7 cellular contexts compared by ENCODE assay signal in the genomic region with DNA sequence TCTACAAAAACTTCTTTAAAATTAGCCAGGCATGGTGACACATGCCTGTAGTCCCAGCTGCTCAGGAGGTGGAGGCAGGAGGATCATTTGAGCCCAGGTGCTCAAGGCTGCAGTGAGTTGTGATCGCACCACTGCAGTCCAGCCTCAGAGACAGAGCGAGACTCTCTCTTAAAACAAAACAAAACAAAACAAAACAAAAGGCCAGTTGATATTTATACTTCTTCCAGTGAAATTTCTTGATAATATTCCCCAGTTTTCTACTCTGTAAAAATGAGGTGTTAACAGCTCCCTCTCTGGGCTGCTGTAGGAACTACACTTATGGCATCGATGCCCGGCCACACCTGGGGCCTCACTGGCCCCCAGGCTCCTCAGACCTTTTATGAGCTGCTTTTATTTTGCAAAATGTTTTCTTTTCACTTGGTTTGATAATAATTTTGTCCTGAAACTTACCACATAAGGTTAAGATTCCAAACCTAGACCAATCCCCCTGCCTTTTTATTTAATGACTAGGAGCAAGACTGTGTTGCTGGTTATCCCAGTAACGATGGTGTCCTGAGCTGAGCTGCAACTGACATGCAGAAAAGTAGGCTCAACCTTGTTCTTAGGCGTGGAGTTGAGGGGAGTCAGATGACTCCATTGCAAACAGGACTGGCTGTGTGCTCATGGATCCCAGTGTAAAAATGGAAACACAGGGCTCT. TPM values are rescaled to one million over a fixed set of nuclear protein-coding genes. Genes with fewer than 3 reads are reported as not detected.
A peak's percentile ranks its signal among the peaks of the same experiment; 100 is the strongest.
DNase-seq lines count a peak whose midpoint lies in the region; ATAC-seq and TF ChIP-seq lines count a peak whose summit lies in the region.

No MANE protein-coding gene starts in this region.

- CTCF ChIA-PET in activated CD4-positive, alpha-beta memory T cell treated with anti-CD3 and anti-CD28 coated beads, Interleukin-2, amount 10 ng/mL, durations not matched to agents 7 days and 5 days (lab: Charles Lee), result interaction anchor here (0.7 to 1.2 kb wide), 6 partner anchors 10 to 113 kb away, joined by 3 to 8 read pairs (median 3); no protein-coding TSS in a partner anchor

- no peaks in the 10 kb centered on the region for H3K27me3 Mint-ChIP-seq in activated CD4-positive, alpha-beta memory T cell treated with anti-CD3 and anti-CD28 coated beads, Interleukin-2, amount 10 ng/mL, durations not matched to agents 7 days and 5 days
- no peaks in the 10 kb centered on the region for H3K27me3 Mint-ChIP-seq in neural crest cell (ENCODE audit: low read depth)

- peak; percentile 63 for TF ChIP-seq CTCF in Loucy (conservative IDR thresholded peaks at IDR 0.05; ENCODE audit: low read length)
- TF ChIP-seq CTCF in neural crest cell (conservative IDR thresholded peaks at IDR 0.05), result peak; percentile 81

- no peaks in the 10 kb centered on the region for H3K9me2 ChIP-seq in Loucy (replicated peaks; ENCODE audit: low read depth, low read length)

- H3K79me2 ChIP-seq in Loucy (ENCODE audit: insufficient read depth, low read length), result peaks cover 4% of the 10 kb centered on the region; the same call in 1 of the 2 replicates

- H3K4me3 Mint-ChIP-seq in activated CD4-positive, alpha-beta memory T cell treated with anti-CD3 and anti-CD28 coated beads, Interleukin-2, amount 10 ng/mL, durations not matched to agents 7 days and 5 days, result no peak overlapping the region
- no peak overlapping the region for H3K4me3 Mint-ChIP-seq in neural crest cell

- DNase-seq in ELR (ENCODE audit: low read depth) (peak; percentile 62), neural crest cell (ENCODE audit: low read depth, low spot score) (peak; percentile 51), RKO (ENCODE audit: low spot score) (no peak)
- DNase-seq in activated CD4-positive, alpha-beta memory T cell treated with anti-CD3 and anti-CD28 coated beads, Interleukin-2, amount 10 ng/mL, durations not matched to agents 7 days and 5 days, result peak; percentile 48

- H3K9me3 ChIP-seq in Loucy (ENCODE audit: insufficient read depth, low read depth, low read length), result no peaks in the 10 kb centered on the region

- ATAC-seq in esophagus mucosa (peak; percentile 41), HG03432 (IDR thresholded peaks at IDR 0.05; ENCODE audit: unreplicated experiment) (no peak)

- H3K4me2 ChIP-seq in Loucy (ENCODE audit: low read depth, low read length, poor library complexity, severe bottlenecking), result no peak overlapping the region

- no peaks in the 10 kb centered on the region for H3K9me3 Mint-ChIP-seq in activated CD4-positive, alpha-beta memory T cell treated with anti-CD3 and anti-CD28 coated beads, Interleukin-2, amount 10 ng/mL, durations not matched to agents 7 days and 5 days
- H3K9me3 Mint-ChIP-seq in neural crest cell, result no peaks in the 10 kb centered on the region

- H3K27ac Mint-ChIP-seq in activated CD4-positive, alpha-beta memory T cell treated with anti-CD3 and anti-CD28 coated beads, Interleukin-2, amount 10 ng/mL, durations not matched to agents 7 days and 5 days, result peak overlapping the region; percentile 49
- H3K27ac Mint-ChIP-seq in neural crest cell (ENCODE audit: unreplicated experiment), result no peak overlapping the region

- POLR2A ChIA-PET in activated CD4-positive, alpha-beta memory T cell treated with anti-CD3 and anti-CD28 coated beads, Interleukin-2, amount 10 ng/mL, durations not matched to agents 7 days and 5 days (lab: Charles Lee), result interaction anchor here (0.9 kb wide), 1 partner anchor 59 kb away, joined by 3 read pairs; a partner anchor contains a TSS

- no peaks in the 10 kb centered on the region for H4K20me1 ChIP-seq in Loucy (ENCODE audit: insufficient read depth, low read length, poor library complexity, severe bottlenecking)

- H3K4me3 ChIP-seq in Loucy (ENCODE audit: low read length, poor library complexity, severe bottlenecking), result no peak overlapping the region

- no peak overlapping the region for H3K9ac ChIP-seq in Loucy (ENCODE audit: low read depth, low read length, poor library complexity, severe bottlenecking)

- peaks cover 4% of the 10 kb centered on the region; the same call in 1 of the 2 replicates for H3K36me3 ChIP-seq in Loucy (ENCODE audit: insufficient read depth, low read length)

- peaks cover 37% of the 10 kb centered on the region for H3K4me1 Mint-ChIP-seq in activated CD4-positive, alpha-beta memory T cell treated with anti-CD3 and anti-CD28 coated beads, Interleukin-2, amount 10 ng/mL, durations not matched to agents 7 days and 5 days
- H3K4me1 Mint-ChIP-seq in neural crest cell, result peaks cover 12% of the 10 kb centered on the region

- H3K4me1 ChIP-seq in Loucy (ENCODE audit: insufficient read depth, low read length, poor library complexity, severe bottlenecking), result peaks cover 4% of the 10 kb centered on the region

- H3K36me3 Mint-ChIP-seq in activated CD4-positive, alpha-beta memory T cell treated with anti-CD3 and anti-CD28 coated beads, Interleukin-2, amount 10 ng/mL, durations not matched to agents 7 days and 5 days (ENCODE audit: low read depth), result peaks cover 14% of the 10 kb centered on the region
- H3K36me3 Mint-ChIP-seq in neural crest cell (ENCODE audit: low read depth), result peaks cover 5% of the 10 kb centered on the region

- H3K27me3 ChIP-seq in Loucy (ENCODE audit: insufficient read depth, low read length, poor library complexity, severe bottlenecking), result no peaks in the 10 kb centered on the region

- H3F3A ChIP-seq in Loucy (ENCODE audit: low read depth), result no peaks in the 10 kb centered on the region

- no peak overlapping the region for H2AFZ ChIP-seq in Loucy (ENCODE audit: low read length)

RNA-seq across cellular contexts. Expression of a gene that starts 17.6 kb away (rescaled TPM):
- 10 to 100 TPM; 93.4 to 96.8 TPM for total RNA-seq in activated CD4-positive, alpha-beta memory T cell treated with anti-CD3 and anti-CD28 coated beads, Interleukin-2, amount 10 ng/mL, durations not matched to agents 7 days and 5 days
- total RNA-seq in esophagus mucosa (16.3 TPM), neural crest cell (111 and 113 TPM in 2 replicates)

RNA-seq across cellular contexts. Expression of a gene that starts 45.5 kb away (rescaled TPM):
- total RNA-seq in activated CD4-positive, alpha-beta memory T cell treated with anti-CD3 and anti-CD28 coated beads, Interleukin-2, amount 10 ng/mL, durations not matched to agents 7 days and 5 days, result 10 to 100 TPM; 44.9 to 48.9 TPM
- total RNA-seq in esophagus mucosa (79.3 TPM), neural crest cell (247 and 261 TPM in 2 replicates)

RNA-seq across cellular contexts. Expression of a gene that starts 47.7 kb away (rescaled TPM):
- total RNA-seq in activated CD4-positive, alpha-beta memory T cell treated with anti-CD3 and anti-CD28 coated beads, Interleukin-2, amount 10 ng/mL, durations not matched to agents 7 days and 5 days, result 10 to 100 TPM; 48.0 to 52.0 TPM
- total RNA-seq in esophagus mucosa (29.6 TPM), neural crest cell (35.0 and 38.0 TPM in 2 replicates)

RNA-seq across cellular contexts. Expression of a gene that starts 49.0 kb away (rescaled TPM):
- 10 to 100 TPM; 23.5 to 24.7 TPM for total RNA-seq in activated CD4-positive, alpha-beta memory T cell treated with anti-CD3 and anti-CD28 coated beads, Interleukin-2, amount 10 ng/mL, durations not matched to agents 7 days and 5 days
- 13.0 TPM for total RNA-seq in esophagus mucosa
- 36.5 and 37.0 TPM in 2 replicates for total RNA-seq in neural crest cell

RNA-seq across cellular contexts. Expression of a gene that starts 49.3 kb away (rescaled TPM):
- total RNA-seq in activated CD4-positive, alpha-beta memory T cell treated with anti-CD3 and anti-CD28 coated beads, Interleukin-2, amount 10 ng/mL, durations not matched to agents 7 days and 5 days, result 10 to 100 TPM; 94.9 to 98.3 TPM
- total RNA-seq in esophagus mucosa (98.6 TPM), neural crest cell (135 and 141 TPM in 2 replicates)
